ENCODE assay signal across 13 cellular contexts in the genomic region with DNA sequence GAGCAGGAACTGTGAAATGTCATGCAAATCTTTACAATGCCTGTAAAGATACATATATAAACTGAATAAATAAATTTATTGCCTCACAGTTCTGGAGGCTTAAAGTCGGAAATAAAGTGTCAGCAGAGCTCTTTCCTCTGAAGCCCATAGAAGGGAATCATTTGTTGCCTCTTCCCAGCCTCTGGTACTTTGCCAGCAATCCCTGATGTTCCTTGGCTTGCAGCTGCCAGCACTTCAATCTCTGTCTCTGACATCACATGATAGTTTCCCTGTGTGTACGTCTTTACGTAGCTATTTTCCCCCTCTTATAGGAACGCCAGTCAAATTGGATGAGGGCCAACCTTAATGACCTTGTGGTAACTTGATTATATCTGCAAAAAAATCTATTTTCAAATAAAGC.
DNase-seq lines count a peak whose midpoint lies in the region; ATAC-seq lines count a peak whose summit lies in the region.
"Had no signal": no experiment of that assay in that cellular context is flagged by ENCODE, and none has a peak within 500 bp of the region (broad histone marks: within the 10 kb centered on the region; RNA-seq: fewer than 3 reads in every experiment).

No MANE protein-coding gene starts in this region.

- ATAC-seq in GM21423 (IDR thresholded peaks at IDR 0.05; ENCODE audit: unreplicated experiment) = no peak
- ATAC-seq: psoas muscle had no signal

- DNase-seq in DMS79 (lab: John Stamatoyannopoulos, UW) (peak; percentile 45), NCI-H187 treated with DMSO at 0.1 percent for 48 hours (lab: John Stamatoyannopoulos, UW) (peak; percentile 43), NCI-H524 (lab: John Stamatoyannopoulos, UW) (peak; percentile 44 to 84), medulla oblongata (ENCODE audit: extremely low spot score) (peak; percentile 3), RKO (ENCODE audit: low spot score) (no peak)
- DNase-seq in stimulated activated CD4-positive, alpha-beta T cell treated with anti-CD3 and anti-CD28 coated beads, Interleukin-4, amount 100 ng/mL, for 4 hours = no peak
- DNase-seq: activated effector memory CD4-positive, alpha-beta T cell treated with anti-CD3 and anti-CD28 coated beads, Interleukin-2, amount 50 U/mL, for 16 hours; aorta; islet precursor cell; mesenchymal stem cell; psoas muscle; T1000 had no signal

Comparison
In these comparisons a context has a peak if more than half of its experiments do, and no peak if none do; other contexts are left out.
1. DNase-seq: peak in DMS79 (single experiment), NCI-H187 treated with DMSO at 0.1 percent for 48 hours (single experiment), NCI-H524 (2 of 2) and medulla oblongata (single experiment); none in stimulated activated CD4-positive, alpha-beta T cell treated with anti-CD3 and anti-CD28 coated beads, Interleukin-4, amount 100 ng/mL, for 4 hours (0 of 2) and RKO (single experiment).